24 cellular contexts compared by ENCODE assay signal in genomic region chr19:39918183-39918651, GRCh38. TPM values are rescaled to one million over a fixed set of nuclear protein-coding genes. Genes with fewer than 3 reads are reported as not detected.
"Had no signal": no experiment of that assay in that cellular context is flagged by ENCODE, and none has a peak within 500 bp of the region (broad histone marks: within the 10 kb centered on the region; RNA-seq: fewer than 3 reads in every experiment).

No MANE protein-coding gene starts in this region.

- H3K4me3 Mint-ChIP-seq: activated CD8-positive, alpha-beta T cell treated with anti-CD3 and anti-CD28 coated beads, Interleukin-2, amount 10 ng/mL, durations not matched to agents 7 days and 5 days; activated naive CD4-positive, alpha-beta T cell treated with anti-CD3 and anti-CD28 coated beads, Interleukin-2, amount 10 ng/mL, durations not matched to agents 7 days and 5 days; activated naive CD8-positive, alpha-beta T cell treated with anti-CD3 and anti-CD28 coated beads, Interleukin-2, amount 50 U/mL, for 24 hours; activated T-cell treated with anti-CD3 and anti-CD28 coated beads, Interleukin-2, amount 50 U/mL, for 24 hours; brain; natural killer cell; stimulated activated memory B cell treated with anti-CD40 and anti-IgM and Interleukin-4, amounts not matched to agents 10 μg/mL and 1 μg/mL and 100 μg/mL, for 72 hours; T-cell had no signal

- H3K9me3 Mint-ChIP-seq: activated naive CD4-positive, alpha-beta T cell treated with anti-CD3 and anti-CD28 coated beads, Interleukin-2, amount 10 ng/mL, durations not matched to agents 7 days and 5 days; activated naive CD8-positive, alpha-beta T cell treated with anti-CD3 and anti-CD28 coated beads, Interleukin-2, amount 50 U/mL, for 24 hours; activated T-cell treated with anti-CD3 and anti-CD28 coated beads, Interleukin-2, amount 50 U/mL, for 24 hours; brain; natural killer cell; stimulated activated memory B cell treated with anti-CD40 and anti-IgM and Interleukin-4, amounts not matched to agents 10 μg/mL and 1 μg/mL and 100 μg/mL, for 72 hours; T-cell had no signal

- H3K27ac ChIP-seq: coronary artery, esophagus squamous epithelium, heart right ventricle, neutrophil, thoracic aorta had no signal

- H3K9me3 ChIP-seq: heart right ventricle, neutrophil, thoracic aorta had no signal

- H3K36me3 Mint-ChIP-seq: activated naive CD4-positive, alpha-beta T cell treated with anti-CD3 and anti-CD28 coated beads, Interleukin-2, amount 10 ng/mL, durations not matched to agents 7 days and 5 days; brain; natural killer cell had no signal

- DNase-seq: activated CD4-positive, alpha-beta T cell treated with anti-CD3 and anti-CD28 coated beads for 48 hours; activated CD4-positive, CD25-positive, alpha-beta regulatory T cell; activated CD8-positive, alpha-beta T cell treated with anti-CD3 and anti-CD28 coated beads, Interleukin-2, amount 10 ng/mL, durations not matched to agents 7 days and 5 days; activated naive CD4-positive, alpha-beta T cell treated with anti-CD3 and anti-CD28 coated beads, Interleukin-2, amount 10 ng/mL, durations not matched to agents 7 days and 5 days; activated naive CD8-positive, alpha-beta T cell treated with anti-CD3 and anti-CD28 coated beads, Interleukin-2, amount 50 U/mL, for 24 hours; activated T-cell treated with anti-CD3 and anti-CD28 coated beads, Interleukin-2, amount 50 U/mL, for 24 hours; anterior cingulate cortex; central memory CD4-positive, alpha-beta T cell; effector CD4-positive, alpha-beta T cell; esophagus squamous epithelium; heart right ventricle; mesenchymal stem cell; natural killer cell; stimulated activated CD4-positive, alpha-beta T cell treated with anti-CD3 and anti-CD28 coated beads, Interleukin-4, amount 100 ng/mL, for 24 hours; T-cell; T-helper 9 cell had no signal

- H3K4me1 ChIP-seq: heart right ventricle had no signal

- H3K36me3 ChIP-seq: esophagus squamous epithelium, heart right ventricle, neutrophil, thoracic aorta had no signal

- H3K4me3 ChIP-seq: coronary artery, esophagus squamous epithelium, heart right ventricle, smooth muscle cell, thoracic aorta had no signal

- H3K27me3 Mint-ChIP-seq: activated naive CD4-positive, alpha-beta T cell treated with anti-CD3 and anti-CD28 coated beads, Interleukin-2, amount 10 ng/mL, durations not matched to agents 7 days and 5 days; activated naive CD8-positive, alpha-beta T cell treated with anti-CD3 and anti-CD28 coated beads, Interleukin-2, amount 50 U/mL, for 24 hours; activated T-cell treated with anti-CD3 and anti-CD28 coated beads, Interleukin-2, amount 50 U/mL, for 24 hours; stimulated activated memory B cell treated with anti-CD40 and anti-IgM and Interleukin-4, amounts not matched to agents 10 μg/mL and 1 μg/mL and 100 μg/mL, for 72 hours; T-cell had no signal

- H3K4me1 Mint-ChIP-seq: activated naive CD4-positive, alpha-beta T cell treated with anti-CD3 and anti-CD28 coated beads, Interleukin-2, amount 10 ng/mL, durations not matched to agents 7 days and 5 days; brain had no signal

- H3K4me2 ChIP-seq: smooth muscle cell had no signal

- ATAC-seq: activated CD8-positive, alpha-beta T cell treated with anti-CD3 and anti-CD28 coated beads, Interleukin-2, amount 10 ng/mL, durations not matched to agents 7 days and 5 days; activated naive CD8-positive, alpha-beta T cell treated with anti-CD3 and anti-CD28 coated beads, Interleukin-2, amount 50 U/mL, for 24 hours; heart right ventricle; natural killer cell; sciatic nerve; stimulated activated memory B cell treated with anti-CD40 and anti-IgM and Interleukin-4, amounts not matched to agents 10 μg/mL and 1 μg/mL and 100 μg/mL, for 72 hours; T-cell had no signal

- H3K27ac Mint-ChIP-seq: activated CD8-positive, alpha-beta T cell treated with anti-CD3 and anti-CD28 coated beads, Interleukin-2, amount 10 ng/mL, durations not matched to agents 7 days and 5 days; activated naive CD4-positive, alpha-beta T cell treated with anti-CD3 and anti-CD28 coated beads, Interleukin-2, amount 10 ng/mL, durations not matched to agents 7 days and 5 days; activated naive CD8-positive, alpha-beta T cell treated with anti-CD3 and anti-CD28 coated beads, Interleukin-2, amount 50 U/mL, for 24 hours; brain; stimulated activated memory B cell treated with anti-CD40 and anti-IgM and Interleukin-4, amounts not matched to agents 10 μg/mL and 1 μg/mL and 100 μg/mL, for 72 hours had no signal

RNA-seq across cellular contexts. Expression of gene FCGBP, which starts 16.2 kb away (rescaled TPM):
- total RNA-seq: endothelial cell of umbilical vein had no signal
